31 cellular contexts compared by ENCODE assay signal in genomic region chr19:58088521-58089052, GRCh38. TPM values are rescaled to one million over a fixed set of nuclear protein-coding genes. Genes with fewer than 3 reads are reported as not detected.
"Had no signal": no experiment of that assay in that cellular context is flagged by ENCODE, and none has a peak within 500 bp of the region (broad histone marks: within the 10 kb centered on the region; RNA-seq: fewer than 3 reads in every experiment).

No MANE protein-coding gene starts in this region.

- H3K4me1 Mint-ChIP-seq: mesothelial cell of epicardium; nephron progenitor cell; neural progenitor cell; stimulated activated effector memory CD8-positive, alpha-beta T cell treated with anti-CD3 and anti-CD28 coated beads, Interleukin-12 subunit alpha, Interleukin-12 subunit beta, amount 100 ng/mL, for 72 hours had no signal

- H3K4me3 ChIP-seq: lung, neural progenitor cell, pancreas, prostate gland, skin epidermis, suprapubic skin, thoracic aorta, tibial artery, uterus had no signal

- H3K27ac Mint-ChIP-seq: mesothelial cell of epicardium; natural killer cell; nephron progenitor cell; neural progenitor cell; stimulated activated effector memory CD8-positive, alpha-beta T cell treated with anti-CD3 and anti-CD28 coated beads, Interleukin-12 subunit alpha, Interleukin-12 subunit beta, amount 100 ng/mL, for 72 hours; stimulated activated naive CD8-positive, alpha-beta T cell treated with anti-CD3 and anti-CD28 coated beads, Interleukin-15, Interleukin-2, amounts not matched to agents 100 ng/mL and 50 ng/mL, for 24 hours had no signal

- H3K9me3 ChIP-seq: pancreas, prostate gland had no signal

- ATAC-seq: left cardiac atrium; left lobe of liver; left ventricle myocardium superior; natural killer cell; pancreas; right cardiac atrium; sciatic nerve; stimulated activated effector memory CD8-positive, alpha-beta T cell treated with anti-CD3 and anti-CD28 coated beads, Interleukin-12 subunit alpha, Interleukin-12 subunit beta, amount 100 ng/mL, for 72 hours had no signal

- DNase-seq: hippocampal formation; kidney glomerular epithelial cell; left cardiac atrium; left ventricle myocardium superior; mesendoderm; naive B cell; natural killer cell; nephron progenitor cell; pancreas; retina; right cardiac atrium; stimulated activated CD4-positive, alpha-beta T cell treated with anti-CD3 and anti-CD28 coated beads, Interleukin-4, amount 100 ng/mL, for 24 hours; stimulated activated naive CD4-positive, alpha-beta T cell; tibial artery; trophoblast cell; uterus had no signal

- H3K27me3 Mint-ChIP-seq: naive B cell; stimulated activated naive CD8-positive, alpha-beta T cell treated with anti-CD3 and anti-CD28 coated beads, Interleukin-15, Interleukin-2, amounts not matched to agents 100 ng/mL and 50 ng/mL, for 24 hours had no signal

- H2AFZ ChIP-seq: neural progenitor cell had no signal

- H3K36me3 ChIP-seq: uterus had no signal

- H3K27me3 ChIP-seq: neural progenitor cell, pancreas, suprapubic skin, tibial artery, uterus had no signal

- H3K4me3 Mint-ChIP-seq: mesothelial cell of epicardium; naive B cell; natural killer cell; nephron progenitor cell; neural progenitor cell; stimulated activated effector memory CD8-positive, alpha-beta T cell treated with anti-CD3 and anti-CD28 coated beads, Interleukin-12 subunit alpha, Interleukin-12 subunit beta, amount 100 ng/mL, for 72 hours; stimulated activated naive CD8-positive, alpha-beta T cell treated with anti-CD3 and anti-CD28 coated beads, Interleukin-15, Interleukin-2, amounts not matched to agents 100 ng/mL and 50 ng/mL, for 24 hours had no signal

- H3K27ac ChIP-seq: neural progenitor cell, pancreas, prostate gland, skin epidermis, suprapubic skin, thoracic aorta, tibial artery, uterus had no signal

- H3K4me1 ChIP-seq: neural progenitor cell, pancreas, prostate gland, suprapubic skin, tibial artery, uterus had no signal

- H3K9ac ChIP-seq: neural progenitor cell had no signal

- H3K36me3 Mint-ChIP-seq: stimulated activated effector memory CD8-positive, alpha-beta T cell treated with anti-CD3 and anti-CD28 coated beads, Interleukin-12 subunit alpha, Interleukin-12 subunit beta, amount 100 ng/mL, for 72 hours had no signal

- FAIRE-seq: keratinocyte, pancreas had no signal

- H3K4me2 ChIP-seq: neural progenitor cell had no signal

RNA-seq across cellular contexts. Expression of gene ZSCAN1, which starts 54.8 kb away (rescaled TPM):
- total RNA-seq: left lobe of liver, left ventricle myocardium superior, mononuclear cell, natural killer cell, omental fat pad, subcutaneous adipose tissue, suprapubic skin, thoracic aorta, uterus had no signal
- polyA plus RNA-seq: keratinocyte had no signal
